Comparison of ENCODE assay signal across 8 cellular contexts in genomic region chr15:75452364-75452967, GRCh38.
DNase-seq lines count a peak whose midpoint lies in the region; ATAC-seq and TF ChIP-seq lines count a peak whose summit lies in the region.

No MANE protein-coding gene starts in this region.

- H3K9me3 ChIP-seq in neuron (ENCODE audit: low read length) (no peaks in the 10 kb centered on the region), subcutaneous abdominal adipose tissue (ENCODE audit: control insufficient read depth in 5 of 5, low read length in 5 of 5) (no peaks in the 10 kb centered on the region)

- peak overlapping the region; percentile 71 to 85 (median 80) for H3K9ac ChIP-seq in subcutaneous abdominal adipose tissue (ENCODE audit: low read length in 5 of 5)

- DNase-seq in DMS114 treated with DMSO at 0.1 percent for 48 hours (lab: John Stamatoyannopoulos, UW; ENCODE audit: unreplicated experiment) (peak; percentile 90), LoVo (ENCODE audit: low spot score) (peak; percentile 90), SIG-M5 (lab: John Stamatoyannopoulos, UW) (peak; percentile 47), activated gamma-delta T cell treated with Interleukin-2 at 50 U/mL for 16 hours (peak; percentile 70), foreskin fibroblast (peak; percentile 78 to 93)

- H3K36me3 ChIP-seq in neuron (ENCODE audit: insufficient read depth, low read length) (peaks cover 4% of the 10 kb centered on the region), subcutaneous abdominal adipose tissue (ENCODE audit: control insufficient read depth in 5 of 5, insufficient read depth in 5 of 5, low read length in 5 of 5) (peaks cover 0 to 3% (median 0%) of the 10 kb centered on the region in 5 donors)

- H3K27me3 ChIP-seq in neuron (ENCODE audit: insufficient read depth, low read length) (no peaks in the 10 kb centered on the region), subcutaneous abdominal adipose tissue (ENCODE audit: control insufficient read depth in 5 of 5, insufficient read depth in 4 of 5, low read length in 5 of 5) (no peaks in the 10 kb centered on the region)

- ATAC-seq in GM21825 (IDR thresholded peaks at IDR 0.05; ENCODE audit: unreplicated experiment): no peak

- peaks cover 27% of the 10 kb centered on the region for H3K4me1 ChIP-seq in neuron (ENCODE audit: insufficient read depth, low read length)
- H3K4me1 ChIP-seq in subcutaneous abdominal adipose tissue (ENCODE audit: control insufficient read depth in 5 of 5, insufficient read depth in 5 of 5, low read length in 5 of 5): peaks cover 11 to 46% (median 44%) of the 10 kb centered on the region in 5 donors

- H3K27ac ChIP-seq in subcutaneous abdominal adipose tissue (ENCODE audit: low read depth, low read length): peak overlapping the region; percentile 96

- peak overlapping the region; percentile 74 to 81 for H3K4me3 ChIP-seq in foreskin fibroblast (ENCODE audit: low read depth in 1 of 2, low read length in 2 of 2)
- H3K4me3 ChIP-seq in neuron (ENCODE audit: low read length): peak overlapping the region; percentile 82
- peak overlapping the region; percentile 74 to 94 (median 87) for H3K4me3 ChIP-seq in subcutaneous abdominal adipose tissue (ENCODE audit: low read depth in 1 of 5, low read length in 5 of 5)

- TF ChIP-seq CTCF in foreskin fibroblast (IDR thresholded peaks at IDR 0.05; ENCODE audit: low read depth, low read length): no peak

- no peak overlapping the region for H2AFZ ChIP-seq in neuron (ENCODE audit: low read depth, low read length)
